Comparison of ENCODE assay signal across 9 cellular contexts in genomic region chr15:81297147-81297572, GRCh38. TPM values are rescaled to one million over a fixed set of nuclear protein-coding genes. Genes with fewer than 3 reads are reported as not detected.
DNase-seq lines count a peak whose midpoint lies in the region; ATAC-seq, FAIRE-seq and TF ChIP-seq lines count a peak whose summit lies in the region.
"Had no signal": no experiment of that assay in that cellular context is flagged by ENCODE, and none has a peak within 500 bp of the region (broad histone marks: within the 10 kb centered on the region; RNA-seq: fewer than 3 reads in every experiment).

No MANE protein-coding gene starts in this region.

- H3K4me1 ChIP-seq in effector memory CD4-positive, alpha-beta T cell (ENCODE audit: control insufficient read depth, insufficient read depth, low read length, poor library complexity, severe bottlenecking) = peaks cover 61% of the 10 kb centered on the region
- H3K4me1 ChIP-seq in gastrocnemius medialis = peaks cover 4 to 19% of the 10 kb centered on the region in 2 donors

- H3K9me3 Mint-ChIP-seq in progenitor cell of endocrine pancreas (ENCODE audit: low read depth) = no peaks in the 10 kb centered on the region

- H3K4me3 Mint-ChIP-seq in progenitor cell of endocrine pancreas (ENCODE audit: low read depth) = no peak overlapping the region

- no peaks in the 10 kb centered on the region for H3K9me3 ChIP-seq in effector memory CD4-positive, alpha-beta T cell (ENCODE audit: control insufficient read depth, low read length)
- H3K9me3 ChIP-seq in gastrocnemius medialis = no peaks in the 10 kb centered on the region

- H3K4me3 ChIP-seq in effector memory CD4-positive, alpha-beta T cell (ENCODE audit: insufficient read depth, low read depth, low read length, poor library complexity, severe bottlenecking) = peak overlapping the region; percentile 79
- peak overlapping the region in 3 of 4 donors; percentile 17 to 34 (median 32) for H3K4me3 ChIP-seq in gastrocnemius medialis

- no peaks in the 10 kb centered on the region for H3K36me3 Mint-ChIP-seq in progenitor cell of endocrine pancreas (ENCODE audit: insufficient read depth)

- peaks cover 21% of the 10 kb centered on the region for H3K36me3 ChIP-seq in effector memory CD4-positive, alpha-beta T cell (ENCODE audit: control insufficient read depth, insufficient read depth, low read length)
- no peaks in the 10 kb centered on the region for H3K36me3 ChIP-seq in gastrocnemius medialis

- H3K27ac Mint-ChIP-seq in progenitor cell of endocrine pancreas = no peak overlapping the region

- in situ Hi-C loops in gastrocnemius medialis (cut with MboI; ENCODE audit: low sequenced_read_pairs in 4 of 4) = no loop called here

- H3K27me3 ChIP-seq in effector memory CD4-positive, alpha-beta T cell (replicated peaks; ENCODE audit: control insufficient read depth, insufficient read depth, low read length, poor library complexity, severe bottlenecking) = no peaks in the 10 kb centered on the region
- no peaks in the 10 kb centered on the region for H3K27me3 ChIP-seq in gastrocnemius medialis

- no peak for TF ChIP-seq CTCF in gastrocnemius medialis (IDR thresholded peaks at IDR 0.05 in 4 of 5, conservative IDR thresholded peaks at IDR 0.05 in 1 of 5)
- no peak for TF ChIP-seq CTCF in progenitor cell of endocrine pancreas (IDR thresholded peaks at IDR 0.05; ENCODE audit: unreplicated experiment)

- DNase-seq in GM03348 (ENCODE audit: low spot score) (peak; percentile 67), NCI-H226 (peak; percentile 99), gastrocnemius medialis (no peak), hippocampal formation (lab: John Stamatoyannopoulos, UW) (no peak), frontal cortex (ENCODE audit: low spot score in 2 of 2) (no peak), progenitor cell of endocrine pancreas (ENCODE audit: low spot score, unreplicated experiment) (no peak)
- no peak for DNase-seq in effector memory CD4-positive, alpha-beta T cell
- DNase-seq: NCI-H2081 treated with DMSO at 0.1 percent for 48 hours had no signal

- peaks cover 3% of the 10 kb centered on the region for H3K4me1 Mint-ChIP-seq in progenitor cell of endocrine pancreas (ENCODE audit: low read depth)

- no peak for FAIRE-seq in frontal cortex (lab: Jason Lieb, UNC)

- peak overlapping the region; percentile 90 for H3K27ac ChIP-seq in effector memory CD4-positive, alpha-beta T cell (ENCODE audit: insufficient read depth, low read length, poor library complexity, severe bottlenecking)
- peak overlapping the region in 3 of 4 donors; percentile 45 to 65 (median 54) for H3K27ac ChIP-seq in gastrocnemius medialis

- H3K27me3 Mint-ChIP-seq in progenitor cell of endocrine pancreas = peaks cover 19% of the 10 kb centered on the region

- no peak for TF ChIP-seq POLR2A in gastrocnemius medialis (IDR thresholded peaks at IDR 0.05)

- intact Hi-C loops in gastrocnemius medialis (cut with DNase I; ENCODE audit: low total_unique reads) = no loop called here

- ATAC-seq in gastrocnemius medialis (no peak), GM19023 (IDR thresholded peaks at IDR 0.05; ENCODE audit: unreplicated experiment) (no peak)

RNA-seq across cellular contexts. Expression of gene STARD5, which starts 26.8 kb away (rescaled TPM):
- total RNA-seq in gastrocnemius medialis (1 to 10 TPM in 1 of 4 donors, under 1 TPM in 3; 0.36 to 1.7 (median 0.63) TPM), frontal cortex (3.3 TPM), progenitor cell of endocrine pancreas (3.0 and 4.0 TPM in 2 replicates)

Comparison
In these comparisons a context has a peak if more than half of its experiments do, and no peak if none do; other contexts are left out.
1. DNase-seq: peak in GM03348 (single experiment) and NCI-H226 (single experiment); none in effector memory CD4-positive, alpha-beta T cell (0 of 3), gastrocnemius medialis (0 of 2), hippocampal formation (0 of 2), frontal cortex (0 of 2) and progenitor cell of endocrine pancreas (single experiment).